Comparison of ENCODE assay signal across 16 cellular contexts in the genomic region with DNA sequence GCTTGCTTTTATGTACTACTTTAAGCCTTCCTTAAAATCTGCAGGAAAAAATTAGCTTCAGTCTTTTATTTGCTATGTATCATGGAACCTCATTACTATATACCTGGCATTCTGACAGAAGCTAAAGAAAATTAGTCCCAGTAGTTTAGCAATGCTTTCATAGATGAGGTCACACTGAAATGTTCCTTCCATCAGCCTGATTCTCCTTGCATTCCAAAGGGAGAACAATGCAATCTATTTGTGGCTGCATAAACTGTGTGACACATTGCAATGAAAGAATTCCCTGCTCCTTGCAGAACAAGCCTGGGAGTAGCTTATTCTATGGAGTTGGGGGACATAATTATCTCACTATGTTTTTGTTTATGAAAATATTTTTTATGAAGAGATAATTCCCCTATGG.
A peak's percentile ranks its signal among the peaks of the same experiment; 100 is the strongest.
DNase-seq lines count a peak whose midpoint lies in the region; ATAC-seq, FAIRE-seq and TF ChIP-seq lines count a peak whose summit lies in the region.
"Had no signal": no experiment of that assay in that cellular context is flagged by ENCODE, and none has a peak within 500 bp of the region (broad histone marks: within the 10 kb centered on the region; RNA-seq: fewer than 3 reads in every experiment).

No MANE protein-coding gene starts in this region.

- DNase-seq in HT1080 (ENCODE audit: low read depth) (peak; percentile 77), bronchial epithelial cell (ENCODE audit: low read depth) (peak; percentile 54), left cardiac atrium (no peak), non-pigmented ciliary epithelial cell (ENCODE audit: low read depth) (peak; percentile 82), HAP-1 (ENCODE audit: low spot score in 2 of 2) (no peak)
- DNase-seq: activated CD8-positive, alpha-beta memory T cell treated with anti-CD3 and anti-CD28 coated beads, Interleukin-2, amount 50 U/mL, for 4 hours; activated naive CD4-positive, alpha-beta T cell treated with anti-CD3 and anti-CD28 coated beads for 36 hours; C1 segment of cervical spinal cord; cerebellar nuclear complex; NCI-H1436 treated with DMSO at 0.1 percent for 48 hours; OCI-M1; T-helper 1 cell; tibial artery had no signal

- peak; percentile 59 for ATAC-seq in left cardiac atrium
- ATAC-seq in GM19324 (IDR thresholded peaks at IDR 0.05; ENCODE audit: low FRiP score, unreplicated experiment) = no peak
- no peak for ATAC-seq in GM21717 (IDR thresholded peaks at IDR 0.05; ENCODE audit: unreplicated experiment)
- no peak for ATAC-seq in HG03432 (IDR thresholded peaks at IDR 0.05; ENCODE audit: unreplicated experiment)

- intact Hi-C loops in left cardiac atrium (cut with DNase I) = no loop called here

- H3K27me3 ChIP-seq in bronchial epithelial cell (ENCODE audit: control insufficient read depth, insufficient read depth, low read length) (no peaks in the 10 kb centered on the region), HAP-1 (ENCODE audit: low read depth) (no peaks in the 10 kb centered on the region)
- H3K27me3 ChIP-seq: tibial artery had no signal

- no peaks in the 10 kb centered on the region for H3K4me1 ChIP-seq in HAP-1

- H3K4me3 ChIP-seq in bronchial epithelial cell (ENCODE audit: low read depth, low read length) (no peak overlapping the region), HAP-1 (no peak overlapping the region)
- H3K4me3 ChIP-seq: tibial artery had no signal

- no peaks in the 10 kb centered on the region for H3K36me3 ChIP-seq in bronchial epithelial cell (ENCODE audit: control insufficient read depth, insufficient read depth, low read length)
- no peaks in the 10 kb centered on the region for H3K36me3 ChIP-seq in HAP-1 (replicated peaks)
- H3K36me3 ChIP-seq: tibial artery had no signal

- FAIRE-seq in bronchial epithelial cell (lab: Jason Lieb, UNC) = no peak

- no peak for TF ChIP-seq CTCF in bronchial epithelial cell (IDR thresholded peaks at IDR 0.05; ENCODE audit: insufficient read depth, low read length, severe bottlenecking)

- in situ Hi-C loops in HAP-1 (cut with MboI; ENCODE audit: low sequenced_read_pairs) = no loop called here

- H3K9me3 ChIP-seq in HAP-1 = no peaks in the 10 kb centered on the region
- H3K9me3 ChIP-seq: tibial artery had no signal

Comparison
In these comparisons a context has a peak if more than half of its experiments do, and no peak if none do; other contexts are left out.
1. DNase-seq: peak in HT1080 (single experiment), bronchial epithelial cell (single experiment) and non-pigmented ciliary epithelial cell (single experiment); none in left cardiac atrium (single experiment) and HAP-1 (0 of 2).
2. ATAC-seq: peak in left cardiac atrium (2 of 2); none in GM19324 (single experiment), GM21717 (single experiment) and HG03432 (single experiment).